9 cellular contexts compared by ENCODE assay signal in genomic region chr6:3977875-3978711, GRCh38.
DNase-seq lines count a peak whose midpoint lies in the region; ATAC-seq, FAIRE-seq and TF ChIP-seq lines count a peak whose summit lies in the region.
"Had no signal": no experiment of that assay in that cellular context is flagged by ENCODE, and none has a peak within 500 bp of the region (broad histone marks: within the 10 kb centered on the region; RNA-seq: fewer than 3 reads in every experiment).

No MANE protein-coding gene starts in this region.

- no peaks in the 10 kb centered on the region for H3K27me3 ChIP-seq in bronchial epithelial cell (ENCODE audit: control insufficient read depth, insufficient read depth, low read length)

- peak; percentile 71 for TF ChIP-seq CTCF in GM10266 (IDR thresholded peaks at IDR 0.05; ENCODE audit: control insufficient read depth, insufficient read depth, low read depth, missing control alignments)
- peak; percentile 65 for TF ChIP-seq CTCF in bronchial epithelial cell (IDR thresholded peaks at IDR 0.05; ENCODE audit: insufficient read depth, low read length, severe bottlenecking)

- no peak overlapping the region for H3K4me3 ChIP-seq in bronchial epithelial cell (ENCODE audit: low read depth, low read length)

- no peaks in the 10 kb centered on the region for H3K36me3 ChIP-seq in bronchial epithelial cell (ENCODE audit: control insufficient read depth, insufficient read depth, low read length)

- DNase-seq in GM10266 (ENCODE audit: extremely low spot score) (peak; percentile 32), LHCN-M2 (ENCODE audit: low read depth) (peak; percentile 94), bronchial epithelial cell (ENCODE audit: low read depth) (peak; percentile 56), left kidney (ENCODE audit: low read depth, low spot score) (peak; percentile 83), NCI-H2081 treated with DMSO at 0.1 percent for 48 hours (lab: John Stamatoyannopoulos, UW) (no peak)
- peak in 2 of 3 donors; percentile 17 to 21 for DNase-seq in stimulated activated CD4-positive, alpha-beta T cell treated with anti-CD3 and anti-CD28 coated beads, TNF-alpha, amount 100 ng/mL, for 48 hours (ENCODE audit: low read depth in 3 of 3)

- FAIRE-seq in TTC549 (lab: Jason Lieb, UNC): peak; percentile 68
- FAIRE-seq in bronchial epithelial cell (lab: Jason Lieb, UNC): peak; percentile 55
- FAIRE-seq: islet of Langerhans had no signal

- ATAC-seq in GM21825 (IDR thresholded peaks at IDR 0.05; ENCODE audit: unreplicated experiment): peak; percentile 85
